In the genomic region with DNA sequence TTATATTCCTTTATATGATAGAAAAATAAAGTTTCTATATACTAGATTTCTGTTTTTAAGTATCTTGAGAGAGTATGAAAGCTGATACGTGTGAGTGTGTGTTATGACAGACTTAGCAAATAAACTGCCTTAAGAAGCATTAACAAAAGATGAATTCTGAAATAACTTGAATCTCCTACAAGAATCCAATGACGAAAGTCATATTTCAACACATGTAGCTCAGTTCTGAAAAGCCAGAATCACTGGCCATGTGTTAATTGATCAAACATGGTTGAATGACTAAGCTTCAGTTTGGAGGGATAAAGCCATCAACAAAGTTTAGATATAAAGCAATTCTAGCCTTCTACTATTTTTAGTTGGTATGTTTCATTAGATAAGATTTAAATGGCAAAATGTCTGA, we compare ENCODE assay signal across 17 cellular contexts.
DNase-seq lines count a peak whose midpoint lies in the region; ATAC-seq, FAIRE-seq and TF ChIP-seq lines count a peak whose summit lies in the region.
"Had no signal": no experiment of that assay in that cellular context is flagged by ENCODE, and none has a peak within 500 bp of the region (broad histone marks: within the 10 kb centered on the region; RNA-seq: fewer than 3 reads in every experiment).

No MANE protein-coding gene starts in this region.

- peaks cover 33% of the 10 kb centered on the region for H3F3A ChIP-seq in MM.1S (ENCODE audit: insufficient read depth, low read length)

- H3K4me1 ChIP-seq in KMS-11 (ENCODE audit: low read depth, poor library complexity, severe bottlenecking): peaks cover 85% of the 10 kb centered on the region
- no peaks in the 10 kb centered on the region for H3K4me1 ChIP-seq in kidney (ENCODE audit: control insufficient read depth in 1 of 2, insufficient read depth in 1 of 2, low read depth in 1 of 2, low read length in 2 of 2)
- peaks cover 52% of the 10 kb centered on the region for H3K4me1 ChIP-seq in MM.1S (ENCODE audit: low read length)

- H3K4me3 ChIP-seq in KMS-11 (IDR thresholded peaks at IDR 0.05; ENCODE audit: insufficient read depth, low read depth, low read length) (no peak overlapping the region), kidney (ENCODE audit: low read length in 2 of 2) (no peak overlapping the region), lower leg skin (ENCODE audit: low read depth, poor library complexity, severe bottlenecking) (no peak overlapping the region), MM.1S (ENCODE audit: low read length) (no peak overlapping the region)

- in situ Hi-C loops in G401 (cut with HindIII; ENCODE audit: low sequenced_read_pairs): no loop called here

- H3K79me2 ChIP-seq in KMS-11 (ENCODE audit: insufficient read depth, low read depth) (no peaks in the 10 kb centered on the region), MM.1S (ENCODE audit: low read length) (no peaks in the 10 kb centered on the region)

- H3K9me3 ChIP-seq in kidney (ENCODE audit: control insufficient read depth in 1 of 2, low read length in 2 of 2) (no peaks in the 10 kb centered on the region), MM.1S (replicated peaks; ENCODE audit: insufficient read depth, low read length) (no peaks in the 10 kb centered on the region)

- FAIRE-seq in colon (lab: Jason Lieb, UNC) (peak; percentile 14), kidney (lab: Jason Lieb, UNC) (peak; percentile 21)
- FAIRE-seq: GM19239 had no signal

- peak overlapping the region; percentile 81; the same call in 1 of the 2 replicates for H3K4me2 ChIP-seq in KMS-11
- no peak overlapping the region for H3K4me2 ChIP-seq in MM.1S (ENCODE audit: low read depth, low read length)

- no peaks in the 10 kb centered on the region for H3K36me3 ChIP-seq in KMS-11 (ENCODE audit: insufficient read depth)
- no peaks in the 10 kb centered on the region for H3K36me3 ChIP-seq in kidney (ENCODE audit: control insufficient read depth in 1 of 2, insufficient read depth in 2 of 2, low read length in 2 of 2)
- H3K36me3 ChIP-seq in MM.1S (replicated peaks; ENCODE audit: insufficient read depth, low read length): no peaks in the 10 kb centered on the region

- H2AFZ ChIP-seq in KMS-11 (ENCODE audit: low read depth) (no peak overlapping the region), MM.1S (ENCODE audit: low read length) (no peak overlapping the region)

- H3K27ac ChIP-seq in KMS-11 (no peak overlapping the region), kidney (ENCODE audit: low read depth in 2 of 2, low read length in 2 of 2) (no peak overlapping the region), MM.1S (ENCODE audit: low read length) (no peak overlapping the region)
- H3K27ac ChIP-seq: HL-60 had no signal

- intact Hi-C loops in kidney (cut with DNase I) (no loop called here), lower leg skin (cut with DNase I; ENCODE audit: low total_unique reads) (no loop called here)

- 65 to 67% methylated on average over 2 of the region's 2 CpGs for WGBS in lower leg skin, 2 donors

- H3K9ac ChIP-seq in KMS-11: no peak overlapping the region
- no peak overlapping the region for H3K9ac ChIP-seq in kidney (ENCODE audit: low read length in 2 of 2)
- no peak overlapping the region for H3K9ac ChIP-seq in MM.1S (ENCODE audit: low read length)

- H3K27me3 ChIP-seq in KMS-11 (ENCODE audit: insufficient read depth, low read depth): no peaks in the 10 kb centered on the region
- no peaks in the 10 kb centered on the region for H3K27me3 ChIP-seq in MM.1S (replicated peaks; ENCODE audit: insufficient read depth, low read length)

- H4K20me1 ChIP-seq in KMS-11 (ENCODE audit: insufficient read depth): no peaks in the 10 kb centered on the region
- no peaks in the 10 kb centered on the region for H4K20me1 ChIP-seq in MM.1S (ENCODE audit: insufficient read depth, low read length)

- TF ChIP-seq CTCF in AG09319 (IDR thresholded peaks at IDR 0.05; ENCODE audit: low read depth, low read length): no peak
- TF ChIP-seq CTCF in KMS-11 (conservative IDR thresholded peaks at IDR 0.05; ENCODE audit: low read depth, low read length): no peak
- TF ChIP-seq CTCF in kidney (IDR thresholded peaks at IDR 0.05; ENCODE audit: borderline replicate concordance, extremely low read depth, insufficient read depth): no peak
- no peak for TF ChIP-seq CTCF in lower leg skin (IDR thresholded peaks at IDR 0.05)
- TF ChIP-seq CTCF in MM.1S (IDR thresholded peaks at IDR 0.05; ENCODE audit: low read length): no peak

- ATAC-seq in GM21360 (IDR thresholded peaks at IDR 0.05; ENCODE audit: unreplicated experiment): no peak

- H3K9me2 ChIP-seq in MM.1S (replicated peaks; ENCODE audit: insufficient read depth, low read length): no peaks in the 10 kb centered on the region; the same call in 1 of the 2 replicates

- DNase-seq in AG09319 (ENCODE audit: extremely low read depth, low read depth): peak; percentile 67
- DNase-seq in kidney: no peak
- DNase-seq in lower leg skin (ENCODE audit: low spot score in 2 of 2): no peak
- DNase-seq in G401 (ENCODE audit: low spot score): no peak
- no peak for DNase-seq in MM.1S
- DNase-seq: AML-193, COR-L47, DMS153, H9, NCI-H146, NCI-H2081, NCI-H510A treated with DMSO at 0.1 percent for 48 hours had no signal

- TF ChIP-seq POLR2A in lower leg skin (IDR thresholded peaks at IDR 0.05): no peak
